In the genomic region with DNA sequence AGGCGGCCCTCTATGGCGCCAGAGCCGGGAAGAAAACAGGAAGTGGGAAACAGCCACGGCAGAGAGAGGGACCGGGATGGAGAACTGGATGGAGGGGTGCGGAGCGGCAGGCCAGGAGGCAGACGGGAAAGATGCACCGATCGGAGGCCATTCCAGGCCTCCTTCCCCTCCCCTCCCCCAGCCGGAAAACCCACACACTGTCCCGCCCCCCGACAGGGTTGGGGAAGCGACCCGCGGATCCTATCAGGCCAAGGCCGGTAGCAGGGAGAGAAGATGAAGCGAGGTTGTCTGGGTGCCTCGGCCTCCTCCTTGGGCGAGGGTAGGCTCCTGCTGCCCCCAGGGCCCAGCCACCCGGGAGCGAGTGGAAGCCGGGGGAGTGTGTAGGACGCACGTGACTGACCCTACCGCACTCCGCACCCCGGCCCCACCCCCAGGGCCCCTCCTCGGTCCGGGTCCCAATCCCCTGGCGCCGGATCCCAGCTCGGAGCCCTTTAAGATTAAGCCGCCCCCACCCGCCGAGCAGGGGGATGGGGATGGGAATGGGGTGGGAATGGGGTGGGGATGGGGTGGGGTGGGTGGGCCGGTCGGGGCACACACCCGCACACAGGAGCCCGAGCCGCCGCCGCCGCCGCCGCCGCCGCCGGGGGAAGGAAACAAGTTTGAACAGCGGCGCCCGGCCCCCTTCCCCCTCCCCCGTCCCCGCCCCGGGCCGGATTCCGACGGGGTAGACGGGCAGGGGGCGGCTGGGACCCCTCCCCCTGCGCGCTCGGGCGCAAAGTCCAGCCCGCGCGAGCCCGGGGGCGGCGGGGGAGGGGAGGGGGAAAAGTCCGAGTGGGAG, we compare ENCODE assay signal across 1 cellular context.
TF ChIP-seq lines count a peak whose summit lies in the region.

No MANE protein-coding gene starts in this region.

TF ChIP-seq in HepG2, 621 proteins besides CTCF, POLR2A, EP300 and RAD21 (continued from another document):
- TF ChIP-seq, protein P1, sequence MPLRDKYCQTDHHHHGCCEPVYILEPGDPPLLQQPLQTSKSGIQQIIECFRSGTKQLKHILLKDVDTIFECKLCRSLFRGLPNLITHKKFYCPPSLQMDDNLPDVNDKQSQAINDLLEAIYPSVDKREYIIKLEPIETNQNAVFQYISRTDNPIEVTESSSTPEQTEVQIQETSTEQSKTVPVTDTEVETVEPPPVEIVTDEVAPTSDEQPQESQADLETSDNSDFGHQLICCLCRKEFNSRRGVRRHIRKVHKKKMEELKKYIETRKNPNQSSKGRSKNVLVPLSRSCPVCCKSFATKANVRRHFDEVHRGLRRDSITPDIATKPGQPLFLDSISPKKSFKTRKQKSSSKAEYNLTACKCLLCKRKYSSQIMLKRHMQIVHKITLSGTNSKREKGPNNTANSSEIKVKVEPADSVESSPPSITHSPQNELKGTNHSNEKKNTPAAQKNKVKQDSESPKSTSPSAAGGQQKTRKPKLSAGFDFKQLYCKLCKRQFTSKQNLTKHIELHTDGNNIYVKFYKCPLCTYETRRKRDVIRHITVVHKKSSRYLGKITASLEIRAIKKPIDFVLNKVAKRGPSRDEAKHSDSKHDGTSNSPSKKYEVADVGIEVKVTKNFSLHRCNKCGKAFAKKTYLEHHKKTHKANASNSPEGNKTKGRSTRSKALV (CRISPR knock-in tag; IDR thresholded peaks at IDR 0.05): no peak
- TF ChIP-seq TEAD2 (CRISPR knock-in tag; IDR thresholded peaks at IDR 0.05) (no peak), NCOA5 (CRISPR knock-in tag; IDR thresholded peaks at IDR 0.05) (no peak), CENPT (CRISPR knock-in tag; IDR thresholded peaks at IDR 0.05; ENCODE audit: low read depth) (no peak), SAP130 (CRISPR knock-in tag; IDR thresholded peaks at IDR 0.05; ENCODE audit: low read depth) (0 out of 2 replicates have a peak, but pooled peaks have one; percentile 40)
- TF ChIP-seq, protein P2, sequence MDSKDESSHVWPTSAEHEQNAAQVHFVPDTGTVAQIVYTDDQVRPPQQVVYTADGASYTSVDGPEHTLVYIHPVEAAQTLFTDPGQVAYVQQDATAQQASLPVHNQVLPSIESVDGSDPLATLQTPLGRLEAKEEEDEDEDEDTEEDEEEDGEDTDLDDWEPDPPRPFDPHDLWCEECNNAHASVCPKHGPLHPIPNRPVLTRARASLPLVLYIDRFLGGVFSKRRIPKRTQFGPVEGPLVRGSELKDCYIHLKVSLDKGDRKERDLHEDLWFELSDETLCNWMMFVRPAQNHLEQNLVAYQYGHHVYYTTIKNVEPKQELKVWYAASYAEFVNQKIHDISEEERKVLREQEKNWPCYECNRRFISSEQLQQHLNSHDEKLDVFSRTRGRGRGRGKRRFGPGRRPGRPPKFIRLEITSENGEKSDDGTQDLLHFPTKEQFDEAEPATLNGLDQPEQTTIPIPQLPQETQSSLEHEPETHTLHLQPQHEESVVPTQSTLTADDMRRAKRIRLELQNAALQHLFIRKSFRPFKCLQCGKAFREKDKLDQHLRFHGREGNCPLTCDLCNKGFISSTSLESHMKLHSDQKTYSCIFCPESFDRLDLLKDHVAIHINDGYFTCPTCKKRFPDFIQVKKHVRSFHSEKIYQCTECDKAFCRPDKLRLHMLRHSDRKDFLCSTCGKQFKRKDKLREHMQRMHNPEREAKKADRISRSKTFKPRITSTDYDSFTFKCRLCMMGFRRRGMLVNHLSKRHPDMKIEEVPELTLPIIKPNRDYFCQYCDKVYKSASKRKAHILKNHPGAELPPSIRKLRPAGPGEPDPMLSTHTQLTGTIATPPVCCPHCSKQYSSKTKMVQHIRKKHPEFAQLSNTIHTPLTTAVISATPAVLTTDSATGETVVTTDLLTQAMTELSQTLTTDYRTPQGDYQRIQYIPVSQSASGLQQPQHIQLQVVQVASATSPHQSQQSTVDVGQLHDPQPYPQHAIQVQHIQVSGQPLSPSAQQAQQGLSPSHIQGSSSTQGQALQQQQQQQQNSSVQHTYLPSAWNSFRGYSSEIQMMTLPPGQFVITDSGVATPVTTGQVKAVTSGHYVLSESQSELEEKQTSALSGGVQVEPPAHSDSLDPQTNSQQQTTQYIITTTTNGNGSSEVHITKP (CRISPR knock-in tag; IDR thresholded peaks at IDR 0.05; ENCODE audit: low read depth): peak; percentile 17; the same call in 1 of the 2 replicates
- TF ChIP-seq, protein P3, sequence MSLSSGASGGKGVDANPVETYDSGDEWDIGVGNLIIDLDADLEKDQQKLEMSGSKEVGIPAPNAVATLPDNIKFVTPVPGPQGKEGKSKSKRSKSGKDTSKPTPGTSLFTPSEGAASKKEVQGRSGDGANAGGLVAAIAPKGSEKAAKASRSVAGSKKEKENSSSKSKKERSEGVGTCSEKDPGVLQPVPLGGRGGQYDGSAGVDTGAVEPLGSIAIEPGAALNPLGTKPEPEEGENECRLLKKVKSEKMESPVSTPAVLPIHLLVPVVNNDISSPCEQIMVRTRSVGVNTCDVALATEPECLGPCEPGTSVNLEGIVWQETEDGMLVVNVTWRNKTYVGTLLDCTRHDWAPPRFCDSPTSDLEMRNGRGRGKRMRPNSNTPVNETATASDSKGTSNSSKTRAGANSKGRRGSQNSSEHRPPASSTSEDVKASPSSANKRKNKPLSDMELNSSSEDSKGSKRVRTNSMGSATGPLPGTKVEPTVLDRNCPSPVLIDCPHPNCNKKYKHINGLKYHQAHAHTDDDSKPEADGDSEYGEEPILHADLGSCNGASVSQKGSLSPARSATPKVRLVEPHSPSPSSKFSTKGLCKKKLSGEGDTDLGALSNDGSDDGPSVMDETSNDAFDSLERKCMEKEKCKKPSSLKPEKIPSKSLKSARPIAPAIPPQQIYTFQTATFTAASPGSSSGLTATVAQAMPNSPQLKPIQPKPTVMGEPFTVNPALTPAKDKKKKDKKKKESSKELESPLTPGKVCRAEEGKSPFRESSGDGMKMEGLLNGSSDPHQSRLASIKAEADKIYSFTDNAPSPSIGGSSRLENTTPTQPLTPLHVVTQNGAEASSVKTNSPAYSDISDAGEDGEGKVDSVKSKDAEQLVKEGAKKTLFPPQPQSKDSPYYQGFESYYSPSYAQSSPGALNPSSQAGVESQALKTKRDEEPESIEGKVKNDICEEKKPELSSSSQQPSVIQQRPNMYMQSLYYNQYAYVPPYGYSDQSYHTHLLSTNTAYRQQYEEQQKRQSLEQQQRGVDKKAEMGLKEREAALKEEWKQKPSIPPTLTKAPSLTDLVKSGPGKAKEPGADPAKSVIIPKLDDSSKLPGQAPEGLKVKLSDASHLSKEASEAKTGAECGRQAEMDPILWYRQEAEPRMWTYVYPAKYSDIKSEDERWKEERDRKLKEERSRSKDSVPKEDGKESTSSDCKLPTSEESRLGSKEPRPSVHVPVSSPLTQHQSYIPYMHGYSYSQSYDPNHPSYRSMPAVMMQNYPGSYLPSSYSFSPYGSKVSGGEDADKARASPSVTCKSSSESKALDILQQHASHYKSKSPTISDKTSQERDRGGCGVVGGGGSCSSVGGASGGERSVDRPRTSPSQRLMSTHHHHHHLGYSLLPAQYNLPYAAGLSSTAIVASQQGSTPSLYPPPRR (CRISPR knock-in tag; IDR thresholded peaks at IDR 0.05; ENCODE audit: borderline replicate concordance): no peak
- TF ChIP-seq, protein P4, sequence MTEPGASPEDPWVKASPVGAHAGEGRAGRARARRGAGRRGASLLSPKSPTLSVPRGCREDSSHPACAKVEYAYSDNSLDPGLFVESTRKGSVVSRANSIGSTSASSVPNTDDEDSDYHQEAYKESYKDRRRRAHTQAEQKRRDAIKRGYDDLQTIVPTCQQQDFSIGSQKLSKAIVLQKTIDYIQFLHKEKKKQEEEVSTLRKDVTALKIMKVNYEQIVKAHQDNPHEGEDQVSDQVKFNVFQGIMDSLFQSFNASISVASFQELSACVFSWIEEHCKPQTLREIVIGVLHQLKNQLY (CRISPR knock-in tag; IDR thresholded peaks at IDR 0.05): 0 out of 2 replicates have a peak, but pooled peaks have one; percentile 15
